Comparison of ENCODE assay signal across 8 cellular contexts in the genomic region with DNA sequence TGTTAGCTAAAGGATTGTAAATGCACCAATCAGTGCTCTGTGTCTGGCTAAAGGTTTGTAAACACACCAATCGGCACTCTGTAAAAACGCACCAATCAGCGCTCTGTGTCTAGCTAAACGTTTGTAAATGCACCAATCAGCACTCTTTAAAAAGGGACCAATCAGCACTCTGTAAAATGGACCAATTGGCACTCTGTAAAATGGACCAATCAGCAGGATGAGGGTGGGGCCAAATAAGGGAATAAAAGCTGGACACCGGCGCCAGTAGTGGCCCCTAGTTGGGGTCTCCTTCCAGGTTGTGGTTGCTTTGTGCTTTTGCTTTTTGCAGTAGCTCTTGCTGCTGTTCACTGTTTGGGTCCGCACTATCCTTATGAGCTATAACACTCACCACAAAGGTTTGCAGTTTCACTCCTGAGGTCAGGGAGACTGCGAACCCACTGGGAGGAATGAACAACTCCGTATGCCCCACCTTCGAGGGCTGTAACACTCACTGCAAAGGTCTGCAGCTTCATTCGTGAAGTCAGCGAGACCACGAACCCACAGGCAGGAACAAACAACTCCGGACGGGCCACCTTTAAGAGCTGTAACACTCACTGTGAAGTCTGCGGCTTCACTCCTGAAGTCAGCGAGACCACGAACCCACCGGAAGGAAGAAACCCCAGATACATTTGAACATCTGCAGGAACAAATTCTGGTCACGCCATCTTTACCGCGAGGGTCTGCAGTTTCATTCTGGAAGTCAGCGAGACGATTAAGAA. TPM values are rescaled to one million over a fixed set of nuclear protein-coding genes. Genes with fewer than 3 reads are reported as not detected.
DNase-seq lines count a peak whose midpoint lies in the region; ATAC-seq and TF ChIP-seq lines count a peak whose summit lies in the region.

No MANE protein-coding gene starts in this region.

- TF ChIP-seq CTCF in GM12875 (IDR thresholded peaks at IDR 0.05; ENCODE audit: borderline replicate concordance, insufficient read depth, low read depth, low read length) (no peak), HCT116 (IDR thresholded peaks at IDR 0.05 in 2 of 3, conservative IDR thresholded peaks at IDR 0.05 in 1 of 3; ENCODE audit: borderline replicate concordance in 1 of 3, insufficient read depth in 1 of 3, low read depth in 2 of 3, low read length in 2 of 3) (no peak), NB4 (IDR thresholded peaks at IDR 0.05; ENCODE audit: low read depth, low read length) (no peak)

- CTCF ChIA-PET in HCT116 (lab: Charles Lee): no interaction called here

- TF ChIP-seq POLR2A in HCT116 (IDR thresholded peaks at IDR 0.05; ENCODE audit: borderline replicate concordance, extremely low read depth, insufficient read depth, insufficient read length): no peak
- TF ChIP-seq POLR2A in NB4 (IDR thresholded peaks at IDR 0.05; ENCODE audit: extremely low read depth, insufficient read length): no peak

- H3K27me3 ChIP-seq in HCT116 (ENCODE audit: insufficient read depth, low read length): no peaks in the 10 kb centered on the region

- RAD21 ChIA-PET in HCT116 (lab: Charles Lee; ENCODE audit: low non-redundant PET in 1 of 2, low total read pairs in 2 of 2, uncharacterized antibody in 2 of 2, unreplicated experiment in 2 of 2): no interaction called here

- no peaks in the 10 kb centered on the region for H3K9me2 ChIP-seq in HCT116 (ENCODE audit: insufficient read depth)

- H3K36me3 ChIP-seq in HCT116 (ENCODE audit: control insufficient read depth in 1 of 2, insufficient read depth in 2 of 2, low read length in 2 of 2): no peaks in the 10 kb centered on the region

- H3K4me3 ChIP-seq in GM12875 (ENCODE audit: low read depth, low read length) (peak overlapping the region; percentile 6), HCT116 (replicated peaks in 1 of 2; ENCODE audit: low read depth in 1 of 2, low read length in 2 of 2) (peak overlapping the region; percentile 50 to 71; a peak in 3 of 4 replicates), NB4 (ENCODE audit: low read depth, low read length) (peak overlapping the region; percentile 25)

- H3K27ac Mint-ChIP-seq in memory B cell: peak overlapping the region; percentile 46

- no peaks in the 10 kb centered on the region for H3K27me3 Mint-ChIP-seq in memory B cell

- no peak overlapping the region for H2AFZ ChIP-seq in HCT116 (ENCODE audit: low read depth, low read length, poor library complexity, severe bottlenecking)

- H3K9me3 ChIP-seq in HCT116 (ENCODE audit: control insufficient read depth in 1 of 2, insufficient read depth in 1 of 2, low read depth in 1 of 2, low read length in 2 of 2): no peaks in the 10 kb centered on the region

- peaks cover 5 to 18% of the 10 kb centered on the region in 2 experiments; a peak in 3 of 4 replicates for H3K4me1 ChIP-seq in HCT116 (ENCODE audit: control insufficient read depth in 1 of 2, insufficient read depth in 2 of 2, low read length in 2 of 2)

- no peak for ATAC-seq in HCT116
- peak; percentile 14 for ATAC-seq in memory B cell (ENCODE audit: low read depth)

- H3K4me3 Mint-ChIP-seq in memory B cell: peak overlapping the region; percentile 88

- no peak overlapping the region for H3K9ac ChIP-seq in HCT116 (ENCODE audit: low read length)

- no peaks in the 10 kb centered on the region for H3K9me3 Mint-ChIP-seq in memory B cell

- H3K79me2 ChIP-seq in HCT116 (ENCODE audit: insufficient read depth, low read length): peaks cover 36% of the 10 kb centered on the region

- peaks cover 9% of the 10 kb centered on the region for H3K36me3 Mint-ChIP-seq in memory B cell

- BruUV-seq in HCT116 (replicated peaks; lab: Mats Ljungman, UMichigan): no TSS peak

- no peak overlapping the region for H3K27ac ChIP-seq in HCT116 (ENCODE audit: low read depth, low read length)

- intact Hi-C loops in HCT116 (cut with micrococcal nuclease): no loop called here

- H3K4me1 Mint-ChIP-seq in memory B cell: peaks cover 30% of the 10 kb centered on the region

- H4K20me1 ChIP-seq in HCT116 (ENCODE audit: insufficient read depth): no peaks in the 10 kb centered on the region

- POLR2A ChIA-PET in HCT116 (lab: Charles Lee): no interaction called here

- H3K4me2 ChIP-seq in HCT116 (ENCODE audit: low read length): peak overlapping the region; percentile 87

- TF ChIP-seq RAD21 in HCT116 (IDR thresholded peaks at IDR 0.05; ENCODE audit: low read depth): no peak

- DNase-seq in HCT116 (ENCODE audit: low read depth, low spot score) (no peak), NB4 (ENCODE audit: low read depth) (peak; percentile 61), memory B cell (ENCODE audit: low spot score in 2 of 2) (peak; percentile 44 to 62), hypothalamus (lab: John Stamatoyannopoulos, UW) (no peak), NOMO-1 (lab: John Stamatoyannopoulos, UW; ENCODE audit: unreplicated experiment in 2 of 2) (no peak)
- DNase-seq in activated effector memory CD4-positive, alpha-beta T cell treated with anti-CD3 and anti-CD28 coated beads, Interleukin-2, amount 50 U/mL, for 16 hours: peak; percentile 87
- DNase-seq in stimulated activated CD8-positive, alpha-beta memory T cell treated with anti-CD3 and anti-CD28 coated beads, Interleukin-7, amount 100 ng/mL, for 1 hour (ENCODE audit: low read depth in 2 of 2): peak; percentile 46 to 52

TF ChIP-seq in HCT116, 20 proteins besides CTCF, POLR2A, EP300 and RAD21:
- TF ChIP-seq, protein P1, sequence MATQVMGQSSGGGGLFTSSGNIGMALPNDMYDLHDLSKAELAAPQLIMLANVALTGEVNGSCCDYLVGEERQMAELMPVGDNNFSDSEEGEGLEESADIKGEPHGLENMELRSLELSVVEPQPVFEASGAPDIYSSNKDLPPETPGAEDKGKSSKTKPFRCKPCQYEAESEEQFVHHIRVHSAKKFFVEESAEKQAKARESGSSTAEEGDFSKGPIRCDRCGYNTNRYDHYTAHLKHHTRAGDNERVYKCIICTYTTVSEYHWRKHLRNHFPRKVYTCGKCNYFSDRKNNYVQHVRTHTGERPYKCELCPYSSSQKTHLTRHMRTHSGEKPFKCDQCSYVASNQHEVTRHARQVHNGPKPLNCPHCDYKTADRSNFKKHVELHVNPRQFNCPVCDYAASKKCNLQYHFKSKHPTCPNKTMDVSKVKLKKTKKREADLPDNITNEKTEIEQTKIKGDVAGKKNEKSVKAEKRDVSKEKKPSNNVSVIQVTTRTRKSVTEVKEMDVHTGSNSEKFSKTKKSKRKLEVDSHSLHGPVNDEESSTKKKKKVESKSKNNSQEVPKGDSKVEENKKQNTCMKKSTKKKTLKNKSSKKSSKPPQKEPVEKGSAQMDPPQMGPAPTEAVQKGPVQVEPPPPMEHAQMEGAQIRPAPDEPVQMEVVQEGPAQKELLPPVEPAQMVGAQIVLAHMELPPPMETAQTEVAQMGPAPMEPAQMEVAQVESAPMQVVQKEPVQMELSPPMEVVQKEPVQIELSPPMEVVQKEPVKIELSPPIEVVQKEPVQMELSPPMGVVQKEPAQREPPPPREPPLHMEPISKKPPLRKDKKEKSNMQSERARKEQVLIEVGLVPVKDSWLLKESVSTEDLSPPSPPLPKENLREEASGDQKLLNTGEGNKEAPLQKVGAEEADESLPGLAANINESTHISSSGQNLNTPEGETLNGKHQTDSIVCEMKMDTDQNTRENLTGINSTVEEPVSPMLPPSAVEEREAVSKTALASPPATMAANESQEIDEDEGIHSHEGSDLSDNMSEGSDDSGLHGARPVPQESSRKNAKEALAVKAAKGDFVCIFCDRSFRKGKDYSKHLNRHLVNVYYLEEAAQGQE (IDR thresholded peaks at IDR 0.05; ENCODE audit: low read depth): no peak
- TF ChIP-seq EGR1 (IDR thresholded peaks at IDR 0.05; ENCODE audit: low read depth): no peak
- TF ChIP-seq, protein P2, sequence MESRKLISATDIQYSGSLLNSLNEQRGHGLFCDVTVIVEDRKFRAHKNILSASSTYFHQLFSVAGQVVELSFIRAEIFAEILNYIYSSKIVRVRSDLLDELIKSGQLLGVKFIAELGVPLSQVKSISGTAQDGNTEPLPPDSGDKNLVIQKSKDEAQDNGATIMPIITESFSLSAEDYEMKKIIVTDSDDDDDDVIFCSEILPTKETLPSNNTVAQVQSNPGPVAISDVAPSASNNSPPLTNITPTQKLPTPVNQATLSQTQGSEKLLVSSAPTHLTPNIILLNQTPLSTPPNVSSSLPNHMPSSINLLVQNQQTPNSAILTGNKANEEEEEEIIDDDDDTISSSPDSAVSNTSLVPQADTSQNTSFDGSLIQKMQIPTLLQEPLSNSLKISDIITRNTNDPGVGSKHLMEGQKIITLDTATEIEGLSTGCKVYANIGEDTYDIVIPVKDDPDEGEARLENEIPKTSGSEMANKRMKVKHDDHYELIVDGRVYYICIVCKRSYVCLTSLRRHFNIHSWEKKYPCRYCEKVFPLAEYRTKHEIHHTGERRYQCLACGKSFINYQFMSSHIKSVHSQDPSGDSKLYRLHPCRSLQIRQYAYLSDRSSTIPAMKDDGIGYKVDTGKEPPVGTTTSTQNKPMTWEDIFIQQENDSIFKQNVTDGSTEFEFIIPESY (IDR thresholded peaks at IDR 0.05; ENCODE audit: extremely low read depth, insufficient replicate concordance, low read length): no peak

RNA-seq across cellular contexts. Expression of a gene that starts 1.1 kb away (rescaled TPM):
- 49.2 TPM for total RNA-seq in HCT116 (2021; ENCODE audit: unreplicated experiment)
- polyA plus RNA-seq in HCT116 (2012): 23.9 and 32.5 TPM in 2 replicates

Comparison
In these comparisons a context has a peak if more than half of its experiments do, and no peak if none do; other contexts are left out.
1. H3K4me3 ChIP-seq: peak in every context shown above with its lines; median percentile 60 in HCT116; 25 in NB4; 6 in GM12875.
2. DNase-seq: peak in NB4 (single experiment), activated effector memory CD4-positive, alpha-beta T cell treated with anti-CD3 and anti-CD28 coated beads, Interleukin-2, amount 50 U/mL, for 16 hours (single experiment), memory B cell (2 of 2) and stimulated activated CD8-positive, alpha-beta memory T cell treated with anti-CD3 and anti-CD28 coated beads, Interleukin-7, amount 100 ng/mL, for 1 hour (2 of 2); none in HCT116 (single experiment), hypothalamus (0 of 51) and NOMO-1 (0 of 2).